Comparison of ENCODE assay signal across 15 cellular contexts in the genomic region with DNA sequence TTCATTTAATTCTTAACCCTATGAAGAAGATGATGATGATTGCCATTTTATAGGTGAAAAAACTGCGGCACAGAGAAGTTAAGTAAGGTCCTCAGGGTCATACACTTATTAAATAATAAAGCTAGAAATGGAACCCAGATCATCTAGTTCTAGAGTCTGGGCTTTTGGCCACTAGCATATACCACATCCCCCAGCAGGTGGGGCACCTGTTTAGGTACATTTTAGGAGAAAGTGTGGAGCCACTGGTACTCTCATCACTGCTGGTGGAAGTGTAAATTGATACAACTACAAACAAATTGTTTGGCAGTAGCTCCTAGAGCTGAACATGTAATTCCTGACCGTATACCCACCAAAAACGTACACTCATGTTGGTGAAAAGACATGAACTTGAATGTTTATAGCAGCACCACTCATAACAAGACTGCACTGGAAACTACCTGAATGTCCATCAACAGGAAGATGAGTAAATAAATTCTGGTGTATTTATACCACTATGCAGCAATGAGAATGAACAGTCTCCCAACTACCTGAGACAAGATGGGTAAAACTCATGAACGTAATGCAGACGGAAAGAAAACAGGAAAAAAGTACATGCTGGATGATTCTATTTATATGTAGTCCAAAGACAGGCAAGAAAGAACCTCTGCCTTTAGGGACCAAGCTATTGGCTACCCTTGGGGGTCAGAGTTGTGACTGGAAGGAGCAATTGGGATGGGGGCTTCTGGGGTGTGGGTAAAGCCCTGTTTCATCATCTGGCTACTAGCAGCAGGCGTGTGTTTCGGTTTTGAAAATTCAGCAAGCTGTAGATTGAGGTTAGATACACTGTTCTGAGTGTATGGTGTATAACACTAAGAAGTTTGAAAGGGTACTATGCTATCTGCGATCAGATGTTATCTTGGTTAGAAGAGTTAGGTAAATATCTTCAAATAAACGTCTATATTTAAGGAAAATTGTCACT.
DNase-seq lines count a peak whose midpoint lies in the region; ATAC-seq and TF ChIP-seq lines count a peak whose summit lies in the region.
"Had no signal": no experiment of that assay in that cellular context is flagged by ENCODE, and none has a peak within 500 bp of the region (broad histone marks: within the 10 kb centered on the region; RNA-seq: fewer than 3 reads in every experiment).

No MANE protein-coding gene starts in this region.

- no peak overlapping the region for H2BK5ac ChIP-seq in H9 (ENCODE audit: insufficient read length, low read length)

- no peaks in the 10 kb centered on the region for H3K4me1 ChIP-seq in CD4-positive, CD25-positive, alpha-beta regulatory T cell (ENCODE audit: control insufficient read depth, insufficient read depth, low read length, poor library complexity, severe bottlenecking)
- H3K4me1 ChIP-seq in PC-3 (ENCODE audit: insufficient read depth, low read length) (no peaks in the 10 kb centered on the region), PC-9 (replicated peaks; ENCODE audit: insufficient read depth) (no peaks in the 10 kb centered on the region), H9 (ENCODE audit: insufficient read depth, low read length) (no peaks in the 10 kb centered on the region)
- H3K4me1 ChIP-seq: gastroesophageal sphincter, left ventricle myocardium inferior had no signal

- H4K5ac ChIP-seq in H9 (ENCODE audit: insufficient read length, low read depth, low read length): no peak overlapping the region

- H3K4me3 ChIP-seq in CD4-positive, CD25-positive, alpha-beta regulatory T cell (ENCODE audit: low read depth, low read length): peak overlapping the region; percentile 47
- H3K4me3 ChIP-seq in PC-3 (ENCODE audit: low read length) (no peak overlapping the region), PC-9 (no peak overlapping the region)
- H3K4me3 ChIP-seq: gastroesophageal sphincter, left ventricle myocardium inferior had no signal

- H3K4ac ChIP-seq in H9 (ENCODE audit: low read depth, low read length): no peak overlapping the region

- H3K23ac ChIP-seq in H9 (ENCODE audit: insufficient read length, low read depth, low read length): no peak overlapping the region

- no peak overlapping the region for H3K27ac ChIP-seq in CD4-positive, CD25-positive, alpha-beta regulatory T cell (ENCODE audit: insufficient read depth, low read length, poor library complexity, severe bottlenecking)
- no peak overlapping the region for H3K27ac ChIP-seq in PC-3 (ENCODE audit: low read length)
- H3K27ac ChIP-seq in PC-9: no peak overlapping the region
- no peak overlapping the region for H3K27ac ChIP-seq in H9 (ENCODE audit: insufficient read length, low read depth, low read length)
- H3K27ac ChIP-seq: gastroesophageal sphincter, left ventricle myocardium inferior had no signal

- H3K18ac ChIP-seq in H9 (ENCODE audit: insufficient read length, low read depth, low read length): no peak overlapping the region

- H4K8ac ChIP-seq in H9 (replicated peaks; ENCODE audit: insufficient read length, low read depth, low read length): no peak overlapping the region

- H2AK5ac ChIP-seq in H9 (ENCODE audit: insufficient read length, low read length): no peak overlapping the region

- peak overlapping the region in 3 of 4 donors; percentile 9 to 48 (median 19) for H3K4me3 Mint-ChIP-seq in CD4-positive, CD25-positive, alpha-beta regulatory T cell
- H3K4me3 Mint-ChIP-seq in H9: no peak overlapping the region

- H3K27me3 ChIP-seq in CD4-positive, CD25-positive, alpha-beta regulatory T cell (ENCODE audit: control insufficient read depth, insufficient read depth, low read length): no peaks in the 10 kb centered on the region
- H3K27me3 ChIP-seq in PC-3 (ENCODE audit: low read length) (no peaks in the 10 kb centered on the region), PC-9 (ENCODE audit: insufficient read depth, low read depth) (peaks cover 27% of the 10 kb centered on the region), H9 (ENCODE audit: insufficient read depth, low read length) (0 out of 2 replicates have a peak, but pooled peaks cover 2% of the 10 kb centered on the region)
- H3K27me3 ChIP-seq: BE2C, gastroesophageal sphincter had no signal

- H3K79me1 ChIP-seq in H9 (ENCODE audit: insufficient read depth, low read depth, low read length, poor library complexity, severe bottlenecking): no peaks in the 10 kb centered on the region

- H3T11ph ChIP-seq in H9 (ENCODE audit: low read length): no peak overlapping the region

- no peak overlapping the region for H3K14ac ChIP-seq in H9 (ENCODE audit: insufficient read depth, low read length)

- H3K23me2 ChIP-seq in H9 (ENCODE audit: insufficient read length, low read depth, low read length, poor library complexity, severe bottlenecking): no peaks in the 10 kb centered on the region

- peaks cover 0 to 10% (median 0%) of the 10 kb centered on the region in 4 donors for H3K4me1 Mint-ChIP-seq in CD4-positive, CD25-positive, alpha-beta regulatory T cell
- H3K4me1 Mint-ChIP-seq in H9: peaks cover 0 to 2% of the 10 kb centered on the region in 2 experiments; a peak in 1 of 4 replicates

- no peak overlapping the region for H2BK20ac ChIP-seq in H9 (ENCODE audit: low read depth, low read length, poor library complexity, severe bottlenecking)

- no peak for ATAC-seq in CD4-positive, CD25-positive, alpha-beta regulatory T cell (ENCODE audit: low read depth in 2 of 2)
- ATAC-seq in GM18867 (IDR thresholded peaks at IDR 0.05; ENCODE audit: unreplicated experiment): peak; percentile 52
- peak; percentile 61 for ATAC-seq in HG02588 (IDR thresholded peaks at IDR 0.05; ENCODE audit: unreplicated experiment)
- peak; percentile 51 for ATAC-seq in PC-3
- no peak for ATAC-seq in HG03108 (IDR thresholded peaks at IDR 0.05; ENCODE audit: unreplicated experiment)
- ATAC-seq: gastroesophageal sphincter had no signal

- WGBS in H9 (ENCODE audit: extremely low coverage, insufficient read length, low lambda C conversion rate): no CpG with 5 or more reads among the region's 9 CpGs

- H2BK12ac ChIP-seq in H9 (ENCODE audit: insufficient read length, low read depth, low read length): no peak overlapping the region

- intact Hi-C loops in PC-3 (cut with micrococcal nuclease): loop anchor here (1.0 kb wide), 1 partner anchor 140 kb away; no protein-coding TSS in a partner anchor
- intact Hi-C loops in PC-9 (cut with micrococcal nuclease; ENCODE audit: unreplicated experiment): no loop called here

- peak; percentile 51 for TF ChIP-seq CTCF in PC-3 (conservative IDR thresholded peaks at IDR 0.05; ENCODE audit: low read depth, low read length)
- TF ChIP-seq CTCF in PC-9 (conservative IDR thresholded peaks at IDR 0.05): no peak
- TF ChIP-seq CTCF in H9 (conservative IDR thresholded peaks at IDR 0.05): no peak; the same call in 2 of the 3 replicates

- no peak overlapping the region for H3K56ac ChIP-seq in H9 (ENCODE audit: insufficient read length, low read depth, low read length)

- H3K79me2 ChIP-seq in PC-3 (ENCODE audit: low read length): no peaks in the 10 kb centered on the region
- H3K79me2 ChIP-seq in PC-9 (ENCODE audit: low read depth): no peaks in the 10 kb centered on the region
- H3K79me2 ChIP-seq in H9 (ENCODE audit: insufficient read depth, low read length): no peaks in the 10 kb centered on the region

- H4K20me1 ChIP-seq in PC-3 (ENCODE audit: low read length): no peaks in the 10 kb centered on the region
- H4K20me1 ChIP-seq in PC-9 (ENCODE audit: insufficient read depth): no peaks in the 10 kb centered on the region
- no peaks in the 10 kb centered on the region for H4K20me1 ChIP-seq in H9 (ENCODE audit: control insufficient read depth, insufficient read depth, insufficient read length)

- no peaks in the 10 kb centered on the region for H3K9me3 ChIP-seq in CD4-positive, CD25-positive, alpha-beta regulatory T cell (ENCODE audit: control insufficient read depth in 2 of 2, low read length in 2 of 2)
- H3K9me3 ChIP-seq in PC-3 (ENCODE audit: low read length) (no peaks in the 10 kb centered on the region), PC-9 (ENCODE audit: insufficient read depth, low read depth) (no peaks in the 10 kb centered on the region), H9 (ENCODE audit: control insufficient read depth, low read depth, low read length) (peaks cover 27% of the 10 kb centered on the region)
- H3K9me3 ChIP-seq: BE2C, gastroesophageal sphincter, left ventricle myocardium inferior had no signal

- peaks cover 4% of the 10 kb centered on the region for H3K27me3 Mint-ChIP-seq in CD4-positive, CD25-positive, alpha-beta regulatory T cell
- peaks cover 2% of the 10 kb centered on the region for H3K27me3 Mint-ChIP-seq in H9 (ENCODE audit: low read depth)

- H2BK15ac ChIP-seq in H9 (ENCODE audit: low read depth, low read length): no peak overlapping the region

- H3K36me3 Mint-ChIP-seq in CD4-positive, CD25-positive, alpha-beta regulatory T cell: no peaks in the 10 kb centered on the region
- peaks cover 0 to 5% (median 2%) of the 10 kb centered on the region in 3 experiments; a peak in 5 of 7 replicates for H3K36me3 Mint-ChIP-seq in H9 (ENCODE audit: insufficient read depth in 1 of 3, low read depth in 3 of 3)

- H3F3A ChIP-seq in PC-3 (ENCODE audit: low read length, unreplicated experiment) (no peaks in the 10 kb centered on the region), PC-9 (ENCODE audit: insufficient read depth, low read depth) (no peaks in the 10 kb centered on the region)

- H3K36me3 ChIP-seq in CD4-positive, CD25-positive, alpha-beta regulatory T cell (ENCODE audit: control insufficient read depth, insufficient read depth, low read length): no peaks in the 10 kb centered on the region
- H3K36me3 ChIP-seq in PC-3 (ENCODE audit: low read depth, low read length) (no peaks in the 10 kb centered on the region), PC-9 (ENCODE audit: low read depth) (no peaks in the 10 kb centered on the region)
- H3K36me3 ChIP-seq: BE2C, gastroesophageal sphincter, left ventricle myocardium inferior had no signal

- H3K9me2 ChIP-seq in PC-3 (replicated peaks; ENCODE audit: low read length) (no peaks in the 10 kb centered on the region), PC-9 (ENCODE audit: insufficient read depth) (no peaks in the 10 kb centered on the region)

- H3K9me3 Mint-ChIP-seq in CD4-positive, CD25-positive, alpha-beta regulatory T cell: peaks cover 0 to 2% (median 0%) of the 10 kb centered on the region in 7 donors
- peaks cover 64 to 79% of the 10 kb centered on the region in 2 experiments for H3K9me3 Mint-ChIP-seq in H9

- H2AFZ ChIP-seq in PC-3 (ENCODE audit: low read length): no peak overlapping the region
- H2AFZ ChIP-seq in PC-9: no peak overlapping the region
- H2AFZ ChIP-seq in H9 (ENCODE audit: low read length): no peak overlapping the region

- CTCF ChIA-PET in PC-3 (lab: Charles Lee): interaction anchor here (0.6 kb wide), 1 partner anchor 230 kb away, joined by 5 read pairs; no protein-coding TSS in a partner anchor
- CTCF ChIA-PET in PC-9 (lab: Charles Lee): no interaction called here

- H3K4me2 ChIP-seq in PC-3 (ENCODE audit: low read length) (no peak overlapping the region), PC-9 (no peak overlapping the region), H9 (ENCODE audit: insufficient read depth, insufficient read length, low read length) (no peak overlapping the region)

- H3K9ac ChIP-seq in PC-3 (ENCODE audit: low read length): no peak overlapping the region
- H3K9ac ChIP-seq in H9 (ENCODE audit: extremely low read depth, insufficient read length, low read length): no peak overlapping the region

- H2BK120ac ChIP-seq in H9 (ENCODE audit: low read depth, low read length, poor library complexity, severe bottlenecking): no peak overlapping the region

- BruUV-seq in PC-3 (replicated peaks; lab: Mats Ljungman, UMichigan): no TSS peak
- no TSS peak for BruUV-seq in PC-9 (replicated peaks; lab: Mats Ljungman, UMichigan)

- POLR2A ChIA-PET in PC-3 (lab: Charles Lee; ENCODE audit: unreplicated experiment): no interaction called here
- POLR2A ChIA-PET in PC-9 (lab: Charles Lee; ENCODE audit: unreplicated experiment): no interaction called here

- H4K91ac ChIP-seq in H9 (ENCODE audit: insufficient read length, low read depth, low read length): no peak overlapping the region

- H3K27ac Mint-ChIP-seq in CD4-positive, CD25-positive, alpha-beta regulatory T cell: no peak overlapping the region
- no peak overlapping the region for H3K27ac Mint-ChIP-seq in H9

- no peak for DNase-seq in CD4-positive, CD25-positive, alpha-beta regulatory T cell
- peak; percentile 35 for DNase-seq in PC-3
- DNase-seq in NCI-H2171 treated with DMSO at 0.1 percent for 48 hours (lab: John Stamatoyannopoulos, UW): no peak
- DNase-seq in PC-9: no peak
- no peak for DNase-seq in H9
- DNase-seq: activated CD4-positive, alpha-beta T cell treated with anti-CD3 and anti-CD28 coated beads, Interleukin-2, amount 50 U/mL, for 48 hours; left ventricle myocardium inferior; NCI-H1105; nucleus accumbens; SW 1271 had no signal

Comparison
In these comparisons a context has a peak if more than half of its experiments do, and no peak if none do; other contexts are left out.
1. ATAC-seq: peak in GM18867 (single experiment), HG02588 (single experiment) and PC-3 (single experiment); none in CD4-positive, CD25-positive, alpha-beta regulatory T cell (0 of 2) and HG03108 (single experiment).
2. H3K4me3 Mint-ChIP-seq: peak in CD4-positive, CD25-positive, alpha-beta regulatory T cell (3 of 4); none in H9 (0 of 2).